ENCODE assay signal across 1 cellular context in the genomic region with DNA sequence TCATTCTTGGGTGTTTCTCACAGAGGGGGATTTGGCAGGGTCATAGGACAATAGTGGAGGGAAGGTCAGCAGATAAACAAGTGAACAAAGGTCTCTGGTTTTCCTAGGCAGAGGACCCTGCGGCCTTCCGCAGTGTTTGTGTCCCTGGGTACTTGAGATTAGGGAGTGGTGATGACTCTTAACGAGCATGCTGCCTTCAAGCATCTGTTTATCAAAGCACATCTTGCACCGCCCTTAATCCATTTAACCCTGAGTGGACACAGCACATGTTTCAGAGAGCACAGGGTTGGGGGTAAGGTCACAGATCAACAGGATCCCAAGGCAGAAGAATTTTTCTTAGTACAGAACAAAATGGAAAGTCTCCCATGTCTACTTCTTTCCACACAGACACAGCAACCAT.
TF ChIP-seq lines count a peak whose summit lies in the region.
"Not testable (repeated sequence)": the region's sequence is repeated elsewhere in the genome, so short reads cannot be mapped to it uniquely, and the experiment has no call there.

No MANE protein-coding gene starts in this region.

TF ChIP-seq in K562, 482 proteins besides CTCF, POLR2A, EP300 and RAD21 (continued from another document):
- TF ChIP-seq MGA (IDR thresholded peaks at IDR 0.05) = peak; percentile 45; the same call in 1 of the 2 replicates
- TF ChIP-seq NCOR1 (IDR thresholded peaks at IDR 0.05) = peak; percentile 83
- TF ChIP-seq, protein P1, sequence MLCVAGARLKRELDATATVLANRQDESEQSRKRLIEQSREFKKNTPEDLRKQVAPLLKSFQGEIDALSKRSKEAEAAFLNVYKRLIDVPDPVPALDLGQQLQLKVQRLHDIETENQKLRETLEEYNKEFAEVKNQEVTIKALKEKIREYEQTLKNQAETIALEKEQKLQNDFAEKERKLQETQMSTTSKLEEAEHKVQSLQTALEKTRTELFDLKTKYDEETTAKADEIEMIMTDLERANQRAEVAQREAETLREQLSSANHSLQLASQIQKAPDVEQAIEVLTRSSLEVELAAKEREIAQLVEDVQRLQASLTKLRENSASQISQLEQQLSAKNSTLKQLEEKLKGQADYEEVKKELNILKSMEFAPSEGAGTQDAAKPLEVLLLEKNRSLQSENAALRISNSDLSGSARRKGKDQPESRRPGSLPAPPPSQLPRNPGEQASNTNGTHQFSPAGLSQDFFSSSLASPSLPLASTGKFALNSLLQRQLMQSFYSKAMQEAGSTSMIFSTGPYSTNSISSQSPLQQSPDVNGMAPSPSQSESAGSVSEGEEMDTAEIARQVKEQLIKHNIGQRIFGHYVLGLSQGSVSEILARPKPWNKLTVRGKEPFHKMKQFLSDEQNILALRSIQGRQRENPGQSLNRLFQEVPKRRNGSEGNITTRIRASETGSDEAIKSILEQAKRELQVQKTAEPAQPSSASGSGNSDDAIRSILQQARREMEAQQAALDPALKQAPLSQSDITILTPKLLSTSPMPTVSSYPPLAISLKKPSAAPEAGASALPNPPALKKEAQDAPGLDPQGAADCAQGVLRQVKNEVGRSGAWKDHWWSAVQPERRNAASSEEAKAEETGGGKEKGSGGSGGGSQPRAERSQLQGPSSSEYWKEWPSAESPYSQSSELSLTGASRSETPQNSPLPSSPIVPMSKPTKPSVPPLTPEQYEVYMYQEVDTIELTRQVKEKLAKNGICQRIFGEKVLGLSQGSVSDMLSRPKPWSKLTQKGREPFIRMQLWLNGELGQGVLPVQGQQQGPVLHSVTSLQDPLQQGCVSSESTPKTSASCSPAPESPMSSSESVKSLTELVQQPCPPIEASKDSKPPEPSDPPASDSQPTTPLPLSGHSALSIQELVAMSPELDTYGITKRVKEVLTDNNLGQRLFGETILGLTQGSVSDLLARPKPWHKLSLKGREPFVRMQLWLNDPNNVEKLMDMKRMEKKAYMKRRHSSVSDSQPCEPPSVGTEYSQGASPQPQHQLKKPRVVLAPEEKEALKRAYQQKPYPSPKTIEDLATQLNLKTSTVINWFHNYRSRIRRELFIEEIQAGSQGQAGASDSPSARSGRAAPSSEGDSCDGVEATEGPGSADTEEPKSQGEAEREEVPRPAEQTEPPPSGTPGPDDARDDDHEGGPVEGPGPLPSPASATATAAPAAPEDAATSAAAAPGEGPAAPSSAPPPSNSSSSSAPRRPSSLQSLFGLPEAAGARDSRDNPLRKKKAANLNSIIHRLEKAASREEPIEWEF (CRISPR knock-in tag; IDR thresholded peaks at IDR 0.05) = peak; percentile 76; the same call in 1 of the 2 replicates
- TF ChIP-seq NR2C1 (IDR thresholded peaks at IDR 0.05); TEAD4 (CRISPR knock-in tag; IDR thresholded peaks at IDR 0.05; ENCODE audit: borderline replicate concordance): not testable (repeated sequence)
- peak; percentile 32; the same call in 1 of the 2 replicates for TF ChIP-seq NR2C1 (tag; IDR thresholded peaks at IDR 0.05)
- TF ChIP-seq CBFA2T2 (conservative IDR thresholded peaks at IDR 0.05) = peak; percentile 86
- TF ChIP-seq SOX6 (IDR thresholded peaks at IDR 0.05) = peak; percentile 76
- TF ChIP-seq TEAD4 (IDR thresholded peaks at IDR 0.05; ENCODE audit: low read length) = peak; percentile 14; the same call in 1 of the 2 replicates
- peak; percentile 34; the same call in 1 of the 2 replicates for TF ChIP-seq SMARCE1 (IDR thresholded peaks at IDR 0.05)
- peak; percentile 47; the same call in 1 of the 2 replicates for TF ChIP-seq MTA2 (IDR thresholded peaks at IDR 0.05; ENCODE audit: low read depth)
- TF ChIP-seq TRIM24 (IDR thresholded peaks at IDR 0.05) = 0 out of 4 replicates have a peak, but pooled peaks have one; percentile 22 to 34
- peak; percentile 65 for TF ChIP-seq NFIC (IDR thresholded peaks at IDR 0.05)
- TF ChIP-seq MNT (conservative IDR thresholded peaks at IDR 0.05) = peak; percentile 52 to 78; a peak in 3 of 4 replicates
- peak; percentile 66 to 67; a peak in 3 of 4 replicates for TF ChIP-seq KDM1A (IDR thresholded peaks at IDR 0.05)
- peak; percentile 90 for TF ChIP-seq CBFA2T3 (IDR thresholded peaks at IDR 0.05)
- TF ChIP-seq, protein P2, sequence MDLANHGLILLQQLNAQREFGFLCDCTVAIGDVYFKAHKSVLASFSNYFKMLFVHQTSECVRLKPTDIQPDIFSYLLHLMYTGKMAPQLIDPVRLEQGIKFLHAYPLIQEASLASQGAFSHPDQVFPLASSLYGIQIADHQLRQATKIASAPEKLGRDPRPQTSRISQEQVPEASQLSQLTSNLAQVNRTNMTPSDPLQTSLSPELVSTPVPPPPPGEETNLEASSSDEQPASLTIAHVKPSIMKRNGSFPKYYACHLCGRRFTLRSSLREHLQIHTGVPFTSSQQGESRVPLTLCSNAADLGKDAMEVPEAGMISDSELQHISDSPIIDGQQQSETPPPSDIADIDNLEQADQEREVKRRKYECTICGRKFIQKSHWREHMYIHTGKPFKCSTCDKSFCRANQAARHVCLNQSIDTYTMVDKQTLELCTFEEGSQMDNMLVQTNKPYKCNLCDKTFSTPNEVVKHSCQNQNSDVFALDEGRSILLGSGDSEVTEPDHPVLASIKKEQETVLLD (IDR thresholded peaks at IDR 0.05) = peak; percentile 9; the same call in 1 of the 2 replicates
- TF ChIP-seq HDAC1 (IDR thresholded peaks at IDR 0.05) = 0 out of 4 replicates have a peak, but pooled peaks of 1 of the 2 experiments have one; percentile 25
- peak; percentile 29; the same call in 1 of the 2 replicates for TF ChIP-seq CREM (IDR thresholded peaks at IDR 0.05; ENCODE audit: low read depth)
- TF ChIP-seq ARID1B (IDR thresholded peaks at IDR 0.05) = peak; percentile 86
- TF ChIP-seq ESRRA (IDR thresholded peaks at IDR 0.05; ENCODE audit: borderline replicate concordance, low read depth) = 0 out of 2 replicates have a peak, but pooled peaks have one; percentile 23
- peak; percentile 35; the same call in 1 of the 2 replicates for TF ChIP-seq CC2D1A (IDR thresholded peaks at IDR 0.05)
- peak; percentile 33; the same call in 1 of the 2 replicates for TF ChIP-seq FOSL1 (tag; conservative IDR thresholded peaks at IDR 0.05)
- TF ChIP-seq SMARCA4 (IDR thresholded peaks at IDR 0.05) = peak; percentile 49; the same call in 1 of the 2 replicates
- TF ChIP-seq TAL1 (IDR thresholded peaks at IDR 0.05) = peak; percentile 81
- 0 out of 2 replicates have a peak, but pooled peaks have one; percentile 30 for TF ChIP-seq EP400 (IDR thresholded peaks at IDR 0.05)
- TF ChIP-seq, protein P3, sequence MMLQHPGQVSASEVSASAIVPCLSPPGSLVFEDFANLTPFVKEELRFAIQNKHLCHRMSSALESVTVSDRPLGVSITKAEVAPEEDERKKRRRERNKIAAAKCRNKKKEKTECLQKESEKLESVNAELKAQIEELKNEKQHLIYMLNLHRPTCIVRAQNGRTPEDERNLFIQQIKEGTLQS (IDR thresholded peaks at IDR 0.05) = 0 out of 2 replicates have a peak, but pooled peaks have one; percentile 13
- TF ChIP-seq, protein P3 (CRISPR knock-in tag; conservative IDR thresholded peaks at IDR 0.05) = not testable (repeated sequence)
- peak; percentile 56 for TF ChIP-seq DPF2 (IDR thresholded peaks at IDR 0.05)
